24 cellular contexts compared by ENCODE assay signal in genomic region chr6:50259903-50260302, GRCh38.
DNase-seq lines count a peak whose midpoint lies in the region; ATAC-seq, FAIRE-seq and TF ChIP-seq lines count a peak whose summit lies in the region.
"Had no signal": no experiment of that assay in that cellular context is flagged by ENCODE, and none has a peak within 500 bp of the region (broad histone marks: within the 10 kb centered on the region; RNA-seq: fewer than 3 reads in every experiment).

No MANE protein-coding gene starts in this region.

- H3K27me3 ChIP-seq in mesenchymal stem cell (ENCODE audit: control insufficient read depth in 1 of 2, insufficient read depth in 1 of 2, low read length in 2 of 2) (no peaks in the 10 kb centered on the region), upper lobe of right lung (no peaks in the 10 kb centered on the region), left ventricle myocardium inferior (ENCODE audit: low read depth) (no peaks in the 10 kb centered on the region)
- H3K27me3 ChIP-seq: BLaER1 had no signal

- no peak overlapping the region for H2AFZ ChIP-seq in mesenchymal stem cell (ENCODE audit: low read depth, low read length)
- H2AFZ ChIP-seq: GM23248 had no signal

- H3K4me3 ChIP-seq in kidney (ENCODE audit: low read length in 2 of 2), result no peak overlapping the region
- H3K4me3 ChIP-seq in mesenchymal stem cell (ENCODE audit: insufficient read depth in 1 of 2, low read depth in 1 of 2, low read length in 2 of 2), result no peak overlapping the region
- no peak overlapping the region for H3K4me3 ChIP-seq in upper lobe of right lung
- H3K4me3 ChIP-seq in left ventricle myocardium inferior, result no peak overlapping the region
- H3K4me3 ChIP-seq: BLaER1, GM12878, GM23248 had no signal

- H3K9ac ChIP-seq in kidney (ENCODE audit: low read length in 2 of 2) (no peak overlapping the region), mesenchymal stem cell (ENCODE audit: low read length) (no peak overlapping the region)
- H3K9ac ChIP-seq: BLaER1, GM23248 had no signal

- H3K23ac ChIP-seq in mesenchymal stem cell (ENCODE audit: low read length in 2 of 2), result no peak overlapping the region

- no peak overlapping the region for H2AK5ac ChIP-seq in mesenchymal stem cell (ENCODE audit: low read length, severe bottlenecking)

- no peaks in the 10 kb centered on the region for H3K36me3 Mint-ChIP-seq in activated CD4-positive, alpha-beta T cell treated with anti-CD3 and anti-CD28 coated beads, Interleukin-2, amount 10 ng/mL, durations not matched to agents 7 days and 5 days (ENCODE audit: low read depth)
- H3K36me3 Mint-ChIP-seq: CD4-positive, CD25-positive, alpha-beta regulatory T cell; CD8-positive, alpha-beta T cell had no signal

- TF ChIP-seq CTCF in kidney (IDR thresholded peaks at IDR 0.05; ENCODE audit: borderline replicate concordance, extremely low read depth, insufficient read depth) (no peak), upper lobe of right lung (IDR thresholded peaks at IDR 0.05) (no peak), left ventricle myocardium inferior (IDR thresholded peaks at IDR 0.05; ENCODE audit: borderline replicate concordance) (no peak)

- no peak for DNase-seq in activated CD4-positive, alpha-beta T cell treated with anti-CD3 and anti-CD28 coated beads, Interleukin-2, amount 10 ng/mL, durations not matched to agents 7 days and 5 days
- DNase-seq in activated CD4-positive, alpha-beta T cell treated with anti-CD3 and anti-CD28 coated beads for 48 hours, result no peak
- DNase-seq in kidney, result peak; percentile 36
- DNase-seq in mesenchymal stem cell, result no peak
- no peak for DNase-seq in upper lobe of right lung
- no peak for DNase-seq in central memory CD4-positive, alpha-beta T cell
- no peak for DNase-seq in left ventricle myocardium inferior
- no peak for DNase-seq in GF-D8 (lab: John Stamatoyannopoulos, UW)
- DNase-seq: Caco-2; CD4-positive, CD25-positive, alpha-beta regulatory T cell; CD8-positive, alpha-beta T cell; DMS153; DND-41; GM23248; H9 had no signal

- CTCF ChIA-PET in activated CD4-positive, alpha-beta T cell treated with anti-CD3 and anti-CD28 coated beads, Interleukin-2, amount 10 ng/mL, durations not matched to agents 7 days and 5 days (lab: Charles Lee), result no interaction called here

- H3K18ac ChIP-seq in mesenchymal stem cell (ENCODE audit: low read depth in 1 of 2, low read length in 2 of 2), result no peak overlapping the region

- intact Hi-C loops in kidney (cut with DNase I), result no loop called here
- intact Hi-C loops in upper lobe of right lung (cut with DNase I), result no loop called here
- intact Hi-C loops in left ventricle myocardium inferior (cut with micrococcal nuclease), result no loop called here

- H3K14ac ChIP-seq in mesenchymal stem cell (ENCODE audit: low read length in 2 of 2), result no peak overlapping the region

- 20% methylated on average over 1 of the region's 2 CpGs for WGBS in mesenchymal stem cell

- H2BK12ac ChIP-seq in mesenchymal stem cell (ENCODE audit: low read length in 2 of 2), result no peak overlapping the region

- H3K4ac ChIP-seq in mesenchymal stem cell (ENCODE audit: low read depth in 1 of 2, low read length in 2 of 2), result no peak overlapping the region

- H3K9me3 Mint-ChIP-seq in activated CD4-positive, alpha-beta T cell treated with anti-CD3 and anti-CD28 coated beads, Interleukin-2, amount 10 ng/mL, durations not matched to agents 7 days and 5 days, result peaks cover 5% of the 10 kb centered on the region

- no peak overlapping the region for H3K4me2 ChIP-seq in mesenchymal stem cell (ENCODE audit: low read length, poor library complexity, severe bottlenecking)
- H3K4me2 ChIP-seq: BLaER1 had no signal

- H3K9me3 ChIP-seq in kidney (ENCODE audit: control insufficient read depth in 1 of 2, low read length in 2 of 2) (peaks cover 0 to 3% of the 10 kb centered on the region in 2 donors), mesenchymal stem cell (ENCODE audit: control insufficient read depth, low read length) (no peaks in the 10 kb centered on the region), upper lobe of right lung (no peaks in the 10 kb centered on the region), left ventricle myocardium inferior (replicated peaks) (peaks cover 21% of the 10 kb centered on the region)

- no peak for FAIRE-seq in kidney (lab: Jason Lieb, UNC)
- FAIRE-seq: A204.1, G401.6, GM12878, GM19239 had no signal

- no peaks in the 10 kb centered on the region for H3K27me3 Mint-ChIP-seq in activated CD4-positive, alpha-beta T cell treated with anti-CD3 and anti-CD28 coated beads, Interleukin-2, amount 10 ng/mL, durations not matched to agents 7 days and 5 days
- H3K27me3 Mint-ChIP-seq: B cell; CD4-positive, CD25-positive, alpha-beta regulatory T cell had no signal

- H2BK15ac ChIP-seq in mesenchymal stem cell (ENCODE audit: low read depth, poor library complexity, severe bottlenecking), result no peak overlapping the region

- ATAC-seq in upper lobe of right lung, result peak; percentile 39
- ATAC-seq: CD8-positive, alpha-beta T cell; GM12878; HCT116 had no signal

- peak overlapping the region; percentile 66 for H4K91ac ChIP-seq in mesenchymal stem cell (ENCODE audit: low read length)

- POLR2A ChIA-PET in activated CD4-positive, alpha-beta T cell treated with anti-CD3 and anti-CD28 coated beads, Interleukin-2, amount 10 ng/mL, durations not matched to agents 7 days and 5 days (lab: Charles Lee), result no interaction called here

- H2BK5ac ChIP-seq in mesenchymal stem cell (ENCODE audit: low read depth, low read length, poor library complexity, severe bottlenecking), result no peak overlapping the region

- H3K27ac ChIP-seq in kidney (ENCODE audit: low read depth in 2 of 2, low read length in 2 of 2) (no peak overlapping the region), mesenchymal stem cell (ENCODE audit: low read length, poor library complexity, severe bottlenecking) (no peak overlapping the region), upper lobe of right lung (no peak overlapping the region), left ventricle myocardium inferior (replicated peaks) (no peak overlapping the region)
- H3K27ac ChIP-seq: 22Rv1, BLaER1, C4-2B, GM23248 had no signal

- H3K4me1 ChIP-seq in kidney (ENCODE audit: control insufficient read depth in 1 of 2, insufficient read depth in 1 of 2, low read depth in 1 of 2, low read length in 2 of 2), result no peaks in the 10 kb centered on the region
- no peaks in the 10 kb centered on the region for H3K4me1 ChIP-seq in mesenchymal stem cell (ENCODE audit: control insufficient read depth, insufficient read depth, low read depth, low read length)
- H3K4me1 ChIP-seq in upper lobe of right lung, result no peaks in the 10 kb centered on the region
- H3K4me1 ChIP-seq in left ventricle myocardium inferior, result no peaks in the 10 kb centered on the region
- H3K4me1 ChIP-seq: BLaER1, Caco-2 had no signal

- peak overlapping the region; percentile 63 for H3K27ac Mint-ChIP-seq in activated CD4-positive, alpha-beta T cell treated with anti-CD3 and anti-CD28 coated beads, Interleukin-2, amount 10 ng/mL, durations not matched to agents 7 days and 5 days
- H3K27ac Mint-ChIP-seq: B cell; CD4-positive, CD25-positive, alpha-beta regulatory T cell; CD8-positive, alpha-beta T cell; H9 had no signal

- H3K79me1 ChIP-seq in mesenchymal stem cell (replicated peaks; ENCODE audit: low read length, poor library complexity, severe bottlenecking), result no peaks in the 10 kb centered on the region

- no peaks in the 10 kb centered on the region for H3K36me3 ChIP-seq in kidney (ENCODE audit: control insufficient read depth in 1 of 2, insufficient read depth in 2 of 2, low read length in 2 of 2)
- H3K36me3 ChIP-seq in mesenchymal stem cell (ENCODE audit: control insufficient read depth in 1 of 2, insufficient read depth in 2 of 2, low read depth in 1 of 2, low read length in 2 of 2), result no peaks in the 10 kb centered on the region
- H3K36me3 ChIP-seq in upper lobe of right lung, result no peaks in the 10 kb centered on the region
- H3K36me3 ChIP-seq in left ventricle myocardium inferior, result no peaks in the 10 kb centered on the region
- H3K36me3 ChIP-seq: BLaER1 had no signal

- no peaks in the 10 kb centered on the region for H3K4me1 Mint-ChIP-seq in activated CD4-positive, alpha-beta T cell treated with anti-CD3 and anti-CD28 coated beads, Interleukin-2, amount 10 ng/mL, durations not matched to agents 7 days and 5 days
- H3K4me1 Mint-ChIP-seq: B cell; CD4-positive, CD25-positive, alpha-beta regulatory T cell had no signal

- H3K4me3 Mint-ChIP-seq in activated CD4-positive, alpha-beta T cell treated with anti-CD3 and anti-CD28 coated beads, Interleukin-2, amount 10 ng/mL, durations not matched to agents 7 days and 5 days, result no peak overlapping the region
- H3K4me3 Mint-ChIP-seq: B cell; CD8-positive, alpha-beta T cell; H9 had no signal

- H4K8ac ChIP-seq in mesenchymal stem cell (ENCODE audit: low read length), result no peak overlapping the region

- no peak overlapping the region for H2BK120ac ChIP-seq in mesenchymal stem cell (ENCODE audit: low read depth, low read length)
